Comparison of ENCODE assay signal across 9 cellular contexts in genomic region chr1:147542549-147542857, GRCh38. TPM values are rescaled to one million over a fixed set of nuclear protein-coding genes. Genes with fewer than 3 reads are reported as not detected.
DNase-seq lines count a peak whose midpoint lies in the region; ATAC-seq and TF ChIP-seq lines count a peak whose summit lies in the region.
"Had no signal": no experiment of that assay in that cellular context is flagged by ENCODE, and none has a peak within 500 bp of the region (broad histone marks: within the 10 kb centered on the region; RNA-seq: fewer than 3 reads in every experiment).

No MANE protein-coding gene starts in this region.

- ATAC-seq in GM18519 (IDR thresholded peaks at IDR 0.05; ENCODE audit: low FRiP score, unreplicated experiment) (no peak), GM21786 (IDR thresholded peaks at IDR 0.05; ENCODE audit: unreplicated experiment) (no peak)

- peak; percentile 28 for DNase-seq in DMS 273 (lab: John Stamatoyannopoulos, UW; ENCODE audit: unreplicated experiment)
- no peak for DNase-seq in DMS 273 treated with DMSO at 0.1 percent for 48 hours (lab: John Stamatoyannopoulos, UW)
- no peak for DNase-seq in stomach
- no peak for DNase-seq in KBM-7
- DNase-seq: 8988T had no signal

- 9 to 19% (median 11%) methylated on average over 4 of the region's 4 CpGs for WGBS in stomach, 5 donors

- TF ChIP-seq CTCF in WI38 (IDR thresholded peaks at IDR 0.05; ENCODE audit: low read depth, low read length) (no peak), stomach (IDR thresholded peaks at IDR 0.05) (no peak)

- H3K27ac ChIP-seq in stomach, result peak overlapping the region in 3 of 5 donors; percentile 88 to 92 (median 89)

- no peak for TF ChIP-seq EP300 in stomach (IDR thresholded peaks at IDR 0.05)

- in situ Hi-C loops in KBM-7 (cut with MboI; ENCODE audit: low pct_unique_long_range_greater_than_20kb, low sequenced_read_pairs), result no loop called here

- intact Hi-C loops in stomach (cut with DNase I; ENCODE audit: low total_unique reads), result no loop called here

- TF ChIP-seq POLR2A in stomach (IDR thresholded peaks at IDR 0.05), result no peak

- peaks cover 0 to 8% (median 0%) of the 10 kb centered on the region in 3 donors for H3K27me3 ChIP-seq in stomach

- no peaks in the 10 kb centered on the region for H3K36me3 ChIP-seq in stomach

- peaks cover 24 to 75% (median 50%) of the 10 kb centered on the region in 4 donors for H3K4me1 ChIP-seq in stomach

- no peaks in the 10 kb centered on the region for H3K9me3 ChIP-seq in stomach

- H3K4me3 ChIP-seq in WI38 (ENCODE audit: low read depth, low read length) (peak overlapping the region; percentile 60; the same call in 1 of the 2 replicates), iPS-11a (ENCODE audit: low read depth, low read length) (peak overlapping the region; percentile 65), stomach (peak overlapping the region; percentile 56 to 69 (median 62))

RNA-seq across cellular contexts. Expression of gene BCL9, which starts 1.2 kb away (rescaled TPM):
- total RNA-seq in stomach, result 10 to 100 TPM in 1 of 5 donors, 1 to 10 TPM in 4; 1.4 to 47.5 (median 5.5) TPM
- 1 to 10 TPM; 3.3 to 6.9 (median 4.4) TPM for polyA plus RNA-seq in stomach
